ENCODE assay signal across 15 cellular contexts in genomic region chr4:132180020-132180427, GRCh38.
DNase-seq lines count a peak whose midpoint lies in the region; ATAC-seq and TF ChIP-seq lines count a peak whose summit lies in the region.
"Had no signal": no experiment of that assay in that cellular context is flagged by ENCODE, and none has a peak within 500 bp of the region (broad histone marks: within the 10 kb centered on the region; RNA-seq: fewer than 3 reads in every experiment).

No MANE protein-coding gene starts in this region.

- H3K36me3 ChIP-seq in Peyer's patch = no peaks in the 10 kb centered on the region
- H3K36me3 ChIP-seq: ovary had no signal

- no peaks in the 10 kb centered on the region for H3K27me3 ChIP-seq in right cardiac atrium (ENCODE audit: control insufficient read depth, insufficient read depth)
- H3K27me3 ChIP-seq in Peyer's patch = no peaks in the 10 kb centered on the region
- no peaks in the 10 kb centered on the region for H3K27me3 ChIP-seq in CD4-positive, alpha-beta T cell (ENCODE audit: control insufficient read depth, insufficient read depth, low read length)

- ATAC-seq in right cardiac atrium (no peak), HG02973 (IDR thresholded peaks at IDR 0.05; ENCODE audit: unreplicated experiment) (no peak)
- no peak for ATAC-seq in CD4-positive, alpha-beta T cell (ENCODE audit: poor library complexity)
- ATAC-seq: activated T-cell treated with anti-CD3 and anti-CD28 coated beads, Interleukin-2, amount 50 U/mL, for 72 hours; Right ventricle myocardium inferior had no signal

- TF ChIP-seq POLR2A in Peyer's patch (IDR thresholded peaks at IDR 0.05) = no peak

- H3K27me3 Mint-ChIP-seq in CD4-positive, alpha-beta T cell = no peaks in the 10 kb centered on the region
- H3K27me3 Mint-ChIP-seq: CD4-positive, CD25-positive, alpha-beta regulatory T cell had no signal

- H3K4me3 Mint-ChIP-seq in CD4-positive, alpha-beta T cell = no peak overlapping the region
- H3K4me3 Mint-ChIP-seq: activated T-cell treated with anti-CD3 and anti-CD28 coated beads, Interleukin-2, amount 50 U/mL, for 72 hours; CD4-positive, CD25-positive, alpha-beta regulatory T cell had no signal

- H3K4me1 ChIP-seq in right cardiac atrium (ENCODE audit: control insufficient read depth, insufficient read depth, low read length) = no peaks in the 10 kb centered on the region
- no peaks in the 10 kb centered on the region for H3K4me1 ChIP-seq in Peyer's patch

- CTCF ChIA-PET in RWPE1 (lab: Yijun Ruan, JAX) = no interaction called here
- CTCF ChIA-PET in CD4-positive, alpha-beta T cell (lab: Charles Lee) = no interaction called here

- TF ChIP-seq CTCF in RWPE1 (conservative IDR thresholded peaks at IDR 0.05; ENCODE audit: low read depth) (no peak), epithelial cell of esophagus (IDR thresholded peaks at IDR 0.05; ENCODE audit: insufficient read depth, low read depth, low read length, missing control alignments) (no peak), Peyer's patch (IDR thresholded peaks at IDR 0.05) (no peak)
- TF ChIP-seq CTCF in CD4-positive, alpha-beta T cell (IDR thresholded peaks at IDR 0.05) = no peak

- 76% methylated on average over 2 of the region's 2 CpGs for WGBS in right cardiac atrium

- H3K27ac Mint-ChIP-seq in CD4-positive, alpha-beta T cell = no peak overlapping the region
- H3K27ac Mint-ChIP-seq: activated T-cell treated with anti-CD3 and anti-CD28 coated beads, Interleukin-2, amount 50 U/mL, for 72 hours; CD4-positive, CD25-positive, alpha-beta regulatory T cell had no signal

- H3K9me3 Mint-ChIP-seq in CD4-positive, alpha-beta T cell = no peaks in the 10 kb centered on the region

- H3K27ac ChIP-seq in RWPE1 (no peak overlapping the region), right cardiac atrium (ENCODE audit: low read length) (no peak overlapping the region), Peyer's patch (no peak overlapping the region)
- no peak overlapping the region for H3K27ac ChIP-seq in CD4-positive, alpha-beta T cell (ENCODE audit: low read depth, low read length)
- H3K27ac ChIP-seq: ovary had no signal

- H3K4me1 Mint-ChIP-seq in CD4-positive, alpha-beta T cell (ENCODE audit: low read depth) = no peaks in the 10 kb centered on the region
- H3K4me1 Mint-ChIP-seq: CD4-positive, CD25-positive, alpha-beta regulatory T cell had no signal

- intact Hi-C loops in right cardiac atrium (cut with DNase I) = no loop called here
- intact Hi-C loops in CD4-positive, alpha-beta T cell (cut with DNase I, micrococcal nuclease) = no loop called here

- H3K9me3 ChIP-seq in right cardiac atrium (ENCODE audit: control insufficient read depth, low read length) (no peaks in the 10 kb centered on the region), Peyer's patch (peaks cover 0 to 4% (median 0%) of the 10 kb centered on the region in 4 donors)
- no peaks in the 10 kb centered on the region for H3K9me3 ChIP-seq in CD4-positive, alpha-beta T cell (ENCODE audit: control insufficient read depth, low read length)
- H3K9me3 ChIP-seq: ovary had no signal

- DNase-seq in ELR (ENCODE audit: low read depth) (peak; percentile 82), RWPE1 (ENCODE audit: low spot score) (peak; percentile 6), epithelial cell of esophagus (ENCODE audit: low read depth) (peak; percentile 78), non-pigmented ciliary epithelial cell (ENCODE audit: low read depth) (peak; percentile 78), right cardiac atrium (no peak), Peyer's patch (no peak)
- no peak for DNase-seq in CD4-positive, alpha-beta T cell
- DNase-seq: activated CD4-positive, alpha-beta T cell treated with anti-CD3 and anti-CD28 coated beads, Interleukin-2, amount 50 U/mL, for 4 hours; activated T-cell treated with anti-CD3 and anti-CD28 coated beads, Interleukin-2, amount 50 U/mL, for 72 hours; amygdala; CD4-positive, CD25-positive, alpha-beta regulatory T cell; NCI-H187 treated with DMSO at 0.1 percent for 48 hours; ovary had no signal

- H3K36me3 Mint-ChIP-seq in CD4-positive, alpha-beta T cell (ENCODE audit: low read depth) = no peaks in the 10 kb centered on the region
- H3K36me3 Mint-ChIP-seq: CD4-positive, CD25-positive, alpha-beta regulatory T cell had no signal

- H3K4me3 ChIP-seq in epithelial cell of esophagus (ENCODE audit: low read length) (no peak overlapping the region), right cardiac atrium (ENCODE audit: low read length) (no peak overlapping the region), Peyer's patch (no peak overlapping the region)
- H3K4me3 ChIP-seq: ovary had no signal

- POLR2A ChIA-PET in RWPE1 (lab: Yijun Ruan, JAX; ENCODE audit: low non-redundant PET) = no interaction called here
- POLR2A ChIA-PET in CD4-positive, alpha-beta T cell (lab: Charles Lee) = no interaction called here

Comparison
In these comparisons a context has a peak if more than half of its experiments do, and no peak if none do; other contexts are left out.
1. DNase-seq: peak in ELR (single experiment), RWPE1 (single experiment), epithelial cell of esophagus (single experiment) and non-pigmented ciliary epithelial cell (single experiment); none in right cardiac atrium (0 of 3), Peyer's patch (0 of 3) and CD4-positive, alpha-beta T cell (0 of 10).